In the genomic region with DNA sequence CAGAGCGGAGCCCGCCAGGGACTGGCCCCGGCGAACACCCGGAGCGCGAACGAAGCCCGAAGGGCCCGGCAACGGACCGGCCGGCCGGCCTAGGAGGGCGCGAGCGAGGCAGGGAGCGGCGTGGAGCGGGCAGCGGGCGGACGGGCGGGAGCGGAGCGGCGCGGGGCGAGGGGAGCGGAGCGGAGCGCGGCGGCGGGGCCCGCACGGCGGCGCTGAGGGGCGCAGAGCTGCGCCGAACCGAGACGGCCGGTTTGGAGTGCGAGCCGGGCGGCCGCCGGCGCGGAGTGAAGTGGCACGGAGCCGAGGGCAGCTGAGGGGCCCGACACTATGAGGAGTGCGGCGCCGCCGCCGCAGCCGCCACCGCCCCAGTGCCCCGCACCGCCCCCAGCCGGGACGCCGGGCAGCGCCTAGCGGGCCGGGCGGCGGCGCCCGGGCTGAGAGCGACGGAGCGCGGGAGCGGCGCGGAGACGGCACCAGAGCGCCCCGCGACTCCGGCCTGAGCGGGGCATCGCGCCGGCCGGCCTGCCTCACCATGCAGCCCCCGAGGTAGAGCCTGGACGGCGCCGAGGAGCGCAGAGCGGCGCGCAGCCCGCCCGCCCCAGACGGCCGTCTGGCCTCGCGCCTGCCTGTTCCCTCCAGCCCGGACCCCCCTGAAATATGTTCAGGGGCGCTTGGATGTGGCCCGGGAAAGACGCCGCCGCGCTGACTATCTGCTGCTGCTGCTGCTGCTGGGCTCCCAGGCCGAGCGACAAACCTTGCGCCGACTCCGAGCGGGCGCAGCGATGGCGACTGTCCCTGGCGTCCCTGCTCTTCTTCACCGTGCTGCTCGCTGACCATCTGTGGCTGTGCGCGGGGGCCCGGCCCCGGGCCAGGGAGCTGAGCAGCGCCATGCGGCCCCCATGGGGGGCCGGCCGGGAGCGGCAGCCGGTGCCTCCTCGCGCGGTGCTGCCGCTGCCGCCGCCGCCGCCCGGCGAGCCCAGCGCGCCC, we compare ENCODE assay signal across 9 cellular contexts. TPM values are rescaled to one million over a fixed set of nuclear protein-coding genes. Genes with fewer than 3 reads are reported as not detected.
DNase-seq lines count a peak whose midpoint lies in the region; ATAC-seq lines count a peak whose summit lies in the region.
"Had no signal": no experiment of that assay in that cellular context is flagged by ENCODE, and none has a peak within 500 bp of the region (broad histone marks: within the 10 kb centered on the region; RNA-seq: fewer than 3 reads in every experiment).

No MANE protein-coding gene starts in this region.

- no peak overlapping the region for H3K27ac Mint-ChIP-seq in T-helper 17 cell
- H3K27ac Mint-ChIP-seq in stimulated activated effector memory CD8-positive, alpha-beta T cell treated with anti-CD3 and anti-CD28 coated beads, Interleukin-12 subunit alpha, Interleukin-12 subunit beta, amount 100 ng/mL, for 72 hours = no peak overlapping the region

- H3K4me3 ChIP-seq in iPS-18a (ENCODE audit: low read length) = peak overlapping the region; percentile 67

- H3K36me3 Mint-ChIP-seq in T-helper 17 cell (ENCODE audit: low read depth) = peaks cover 2% of the 10 kb centered on the region
- no peaks in the 10 kb centered on the region for H3K36me3 Mint-ChIP-seq in stimulated activated effector memory CD8-positive, alpha-beta T cell treated with anti-CD3 and anti-CD28 coated beads, Interleukin-12 subunit alpha, Interleukin-12 subunit beta, amount 100 ng/mL, for 72 hours

- peak; percentile 18 for ATAC-seq in T-helper 17 cell
- ATAC-seq in stimulated activated effector memory CD8-positive, alpha-beta T cell treated with anti-CD3 and anti-CD28 coated beads, Interleukin-12 subunit alpha, Interleukin-12 subunit beta, amount 100 ng/mL, for 72 hours = no peak

- no peak overlapping the region for H3K27ac ChIP-seq in iPS-18a (ENCODE audit: low read length)

- peaks cover 2% of the 10 kb centered on the region for H3K4me1 Mint-ChIP-seq in T-helper 17 cell
- no peaks in the 10 kb centered on the region for H3K4me1 Mint-ChIP-seq in stimulated activated effector memory CD8-positive, alpha-beta T cell treated with anti-CD3 and anti-CD28 coated beads, Interleukin-12 subunit alpha, Interleukin-12 subunit beta, amount 100 ng/mL, for 72 hours

- H3K9me3 ChIP-seq in T-helper 17 cell (ENCODE audit: control insufficient read depth, low read length, poor library complexity, severe bottlenecking) (no peaks in the 10 kb centered on the region), iPS-18a (ENCODE audit: control insufficient read depth, low read depth, low read length) (peaks cover 4% of the 10 kb centered on the region)

- no peaks in the 10 kb centered on the region for H3K4me1 ChIP-seq in iPS-18a (ENCODE audit: control insufficient read depth, low read depth, low read length)

- H3K9ac ChIP-seq in iPS-18a (ENCODE audit: low read length) = no peak overlapping the region

- H3K9me3 Mint-ChIP-seq in stimulated activated effector memory CD8-positive, alpha-beta T cell treated with anti-CD3 and anti-CD28 coated beads, Interleukin-12 subunit alpha, Interleukin-12 subunit beta, amount 100 ng/mL, for 72 hours = no peaks in the 10 kb centered on the region

- H3K4me3 Mint-ChIP-seq in T-helper 17 cell = no peak overlapping the region
- H3K4me3 Mint-ChIP-seq in stimulated activated effector memory CD8-positive, alpha-beta T cell treated with anti-CD3 and anti-CD28 coated beads, Interleukin-12 subunit alpha, Interleukin-12 subunit beta, amount 100 ng/mL, for 72 hours = peak overlapping the region; percentile 61

- DNase-seq in NCI-H1092 treated with DMSO at 0.1 percent for 48 hours (lab: John Stamatoyannopoulos, UW) = peak; percentile 4
- DNase-seq in NCI-H1092 (lab: John Stamatoyannopoulos, UW) = no peak
- no peak for DNase-seq in T-helper 17 cell
- DNase-seq in stimulated activated effector memory CD8-positive, alpha-beta T cell treated with anti-CD3 and anti-CD28 coated beads, Interleukin-12 subunit alpha, Interleukin-12 subunit beta, amount 100 ng/mL, for 72 hours (ENCODE audit: low spot score in 2 of 2) = no peak
- no peak for DNase-seq in putamen (ENCODE audit: low spot score)
- DNase-seq in cortex of kidney (lab: John Stamatoyannopoulos, UW) = no peak
- DNase-seq in NCI-H1048 (lab: John Stamatoyannopoulos, UW) = no peak
- DNase-seq: OCI-M1 had no signal

- peaks cover 28% of the 10 kb centered on the region for H3K27me3 Mint-ChIP-seq in T-helper 17 cell

- peaks cover 16% of the 10 kb centered on the region for H3K27me3 ChIP-seq in iPS-18a (ENCODE audit: control insufficient read depth, insufficient read depth, low read length)

- H3K36me3 ChIP-seq in iPS-18a (ENCODE audit: control insufficient read depth, low read depth, low read length) = no peaks in the 10 kb centered on the region

RNA-seq across cellular contexts. Expression of a gene that starts 0.8 kb away (rescaled TPM):
- total RNA-seq in T-helper 17 cell = under 1 TPM; 0.13 to 0.22 TPM
